Comparison of ENCODE assay signal across 21 cellular contexts in the genomic region with DNA sequence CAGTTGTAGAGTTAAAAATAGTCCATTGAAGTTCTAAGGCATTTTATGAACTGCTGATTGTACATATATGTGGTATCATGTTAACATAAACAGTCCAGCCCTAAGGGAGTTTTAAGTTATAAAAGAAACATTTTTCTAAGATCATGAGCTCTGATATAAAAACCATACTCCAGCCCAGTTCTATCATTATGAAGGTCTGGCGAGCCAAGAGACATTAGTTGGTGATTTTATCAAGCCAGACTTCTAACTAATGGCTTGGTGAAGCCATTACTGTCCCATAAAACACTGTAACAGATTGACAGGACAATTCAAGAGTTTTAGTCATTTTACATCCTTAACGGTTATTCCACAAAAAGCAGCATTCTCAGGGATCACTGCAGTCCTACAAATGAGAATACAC.
"Had no signal": no experiment of that assay in that cellular context is flagged by ENCODE, and none has a peak within 500 bp of the region (broad histone marks: within the 10 kb centered on the region; RNA-seq: fewer than 3 reads in every experiment).

No MANE protein-coding gene starts in this region.

- H3K27me3 Mint-ChIP-seq: activated naive CD4-positive, alpha-beta T cell treated with anti-CD3 and anti-CD28 coated beads, Interleukin-2, amount 50 U/mL, for 24 hours; stimulated activated naive CD8-positive, alpha-beta T cell treated with anti-CD3 and anti-CD28 coated beads, Interleukin-15, Interleukin-2, amounts not matched to agents 100 ng/mL and 50 ng/mL, for 24 hours had no signal

- H3K9me3 ChIP-seq: breast epithelium, esophagus squamous epithelium, lower lobe of right lung, prostate gland, tibial artery had no signal

- ATAC-seq: foreskin keratinocyte; left lobe of liver; lower lobe of right lung; naive thymus-derived CD4-positive, alpha-beta T cell had no signal

- H3K4me1 ChIP-seq: breast epithelium, esophagus squamous epithelium, foreskin keratinocyte, lower lobe of right lung, tibial artery had no signal

- H3K4me1 Mint-ChIP-seq: activated naive CD4-positive, alpha-beta T cell treated with anti-CD3 and anti-CD28 coated beads, Interleukin-2, amount 50 U/mL, for 24 hours; endodermal cell had no signal

- H3K4me3 Mint-ChIP-seq: activated naive CD4-positive, alpha-beta T cell treated with anti-CD3 and anti-CD28 coated beads, Interleukin-2, amount 50 U/mL, for 24 hours; endodermal cell; naive thymus-derived CD4-positive, alpha-beta T cell; stimulated activated naive CD8-positive, alpha-beta T cell treated with anti-CD3 and anti-CD28 coated beads, Interleukin-15, Interleukin-2, amounts not matched to agents 100 ng/mL and 50 ng/mL, for 24 hours had no signal

- H3K4me3 ChIP-seq: breast epithelium, coronary artery, esophagus squamous epithelium, lower lobe of right lung, prostate gland, tibial artery had no signal

- DNase-seq: activated CD4-positive, alpha-beta T cell treated with anti-CD3 and anti-CD28 coated beads for 1 hour; activated CD4-positive, alpha-beta T cell treated with anti-CD3 and anti-CD28 coated beads, Interleukin-2, amount 50 U/mL, for 1 hour; activated gamma-delta T cell treated with Interleukin-2 at 50 U/mL for 16 hours; activated T-cell treated with anti-CD3 and anti-CD28 coated beads, Interleukin-2, amount 50 U/mL, for 1 hour; amniotic stem cell; endodermal cell; esophagus squamous epithelium; foreskin keratinocyte; kidney; lower lobe of right lung; naive thymus-derived CD4-positive, alpha-beta T cell; stimulated activated CD4-positive, alpha-beta T cell treated with anti-CD3 and anti-CD28 coated beads, Interleukin-2, amount 100 ng/mL, for 48 hours; substantia nigra; T-helper 1 cell; tibial artery had no signal

- H3K27ac Mint-ChIP-seq: activated naive CD4-positive, alpha-beta T cell treated with anti-CD3 and anti-CD28 coated beads, Interleukin-2, amount 50 U/mL, for 24 hours; endodermal cell; naive thymus-derived CD4-positive, alpha-beta T cell; stimulated activated naive CD8-positive, alpha-beta T cell treated with anti-CD3 and anti-CD28 coated beads, Interleukin-15, Interleukin-2, amounts not matched to agents 100 ng/mL and 50 ng/mL, for 24 hours had no signal

- H3K36me3 ChIP-seq: breast epithelium, esophagus squamous epithelium, lower lobe of right lung, prostate gland had no signal

- H3K27ac ChIP-seq: breast epithelium, coronary artery, esophagus squamous epithelium, foreskin keratinocyte, lower lobe of right lung, prostate gland, tibial artery had no signal

- H3K27me3 ChIP-seq: breast epithelium, esophagus squamous epithelium, foreskin keratinocyte, tibial artery had no signal

- H3K9me3 Mint-ChIP-seq: activated naive CD4-positive, alpha-beta T cell treated with anti-CD3 and anti-CD28 coated beads, Interleukin-2, amount 50 U/mL, for 24 hours had no signal
